In the genomic region with DNA sequence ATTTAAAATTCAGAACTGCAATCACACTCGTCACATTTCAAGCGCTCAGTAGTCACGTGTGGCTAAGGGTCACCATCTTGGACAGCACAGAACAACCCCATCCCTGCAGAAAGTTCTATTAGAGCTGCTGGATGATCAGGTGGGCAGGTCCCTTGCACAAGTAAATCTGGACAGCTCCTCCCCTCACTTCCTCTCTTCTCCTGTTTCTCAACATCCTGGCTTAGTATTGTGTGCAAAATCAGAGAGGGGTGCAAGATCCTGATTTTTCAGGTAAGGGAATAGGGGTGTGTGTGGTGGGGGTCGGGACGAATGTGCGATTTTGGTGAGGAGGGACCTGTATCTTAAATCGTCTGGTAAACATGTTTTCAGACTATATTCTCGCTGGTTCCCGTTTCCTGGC, we compare ENCODE assay signal across 9 cellular contexts. TPM values are rescaled to one million over a fixed set of nuclear protein-coding genes. Genes with fewer than 3 reads are reported as not detected.
DNase-seq lines count a peak whose midpoint lies in the region; ATAC-seq, FAIRE-seq and TF ChIP-seq lines count a peak whose summit lies in the region.
"Had no signal": no experiment of that assay in that cellular context is flagged by ENCODE, and none has a peak within 500 bp of the region (broad histone marks: within the 10 kb centered on the region; RNA-seq: fewer than 3 reads in every experiment).

A gene (plus strand): TSS at position 223 of the 400 bp plus-strand sequence. CDS start 2,512 bp downstream, outside the sequence.

- no peaks in the 10 kb centered on the region for H3K27me3 ChIP-seq in mononuclear cell (ENCODE audit: insufficient read depth, low read length)
- no peaks in the 10 kb centered on the region for H3K27me3 ChIP-seq in transverse colon
- no peaks in the 10 kb centered on the region for H3K27me3 ChIP-seq in trophoblast cell (ENCODE audit: insufficient read depth, low read length)

- H4K8ac ChIP-seq in trophoblast cell (ENCODE audit: low read depth, low read length), result no peak within 1 kb of the TSS

- no peak within 1 kb of the TSS for H3K4ac ChIP-seq in trophoblast cell (ENCODE audit: low read depth, low read length)

- H3K27ac ChIP-seq in transverse colon (peak within 1 kb of the TSS; percentile 57 to 74 (median 66)), trophoblast cell (ENCODE audit: low read depth, low read length) (no peak within 1 kb of the TSS)

- DNase-seq in activated T-cell treated with anti-CD3 and anti-CD28 coated beads, Interleukin-2, amount 50 U/mL, for 1 hour, result peak; percentile 24
- no peak for DNase-seq in activated T-cell treated with anti-CD3 and anti-CD28 coated beads, Interleukin-2, amount 50 U/mL, for 48 hours
- DNase-seq in dermis blood vessel endothelial cell, result peak; percentile 71
- no peak for DNase-seq in transverse colon
- DNase-seq in D721Med (ENCODE audit: insufficient read length, low spot score), result no peak
- DNase-seq in trophoblast cell, result no peak

- no peak within 1 kb of the TSS for H3K23ac ChIP-seq in trophoblast cell (ENCODE audit: low read length)

- no peak within 1 kb of the TSS for H2AK5ac ChIP-seq in trophoblast cell (ENCODE audit: low read length)

- H3K79me2 ChIP-seq in trophoblast cell (ENCODE audit: control insufficient read depth, insufficient read depth, low read length, poor library complexity), result no peaks in the 10 kb centered on the region

- no peak for ATAC-seq in HG03095 (IDR thresholded peaks at IDR 0.05; ENCODE audit: unreplicated experiment)
- ATAC-seq: Panc1 had no signal

- H2AFZ ChIP-seq in trophoblast cell (ENCODE audit: insufficient read depth, low read length, poor library complexity), result no peak within 1 kb of the TSS

- no peak for TF ChIP-seq CTCF in transverse colon (IDR thresholded peaks at IDR 0.05)
- no peak for TF ChIP-seq CTCF in D721Med (IDR thresholded peaks at IDR 0.05; ENCODE audit: insufficient read depth, missing control alignments)

- intact Hi-C loops in transverse colon (cut with DNase I; ENCODE audit: low total_unique reads), result no loop called here

- H4K91ac ChIP-seq in trophoblast cell (ENCODE audit: low read depth, low read length), result no peak within 1 kb of the TSS

- no peak within 1 kb of the TSS for H2BK12ac ChIP-seq in trophoblast cell (ENCODE audit: low read length)

- in situ Hi-C loops in transverse colon (cut with MboI; ENCODE audit: low pct_ligation_motif_present in 1 of 4, low pct_unique_long_range_greater_than_20kb in 1 of 4, low sequenced_read_pairs in 3 of 4), result no loop called here

- no peak within 1 kb of the TSS for H3K18ac ChIP-seq in trophoblast cell (ENCODE audit: low read length)

- no peak for FAIRE-seq in D721Med (lab: Jason Lieb, UNC)

- H3K4me3 ChIP-seq in mononuclear cell (ENCODE audit: low read length) (peak within 1 kb of the TSS; percentile 94), transverse colon (peak within 1 kb of the TSS; percentile 8 to 45 (median 24)), trophoblast cell (ENCODE audit: low read depth, low read length) (no peak within 1 kb of the TSS)

- H2BK5ac ChIP-seq in trophoblast cell (ENCODE audit: low read depth, low read length, poor library complexity), result no peak within 1 kb of the TSS

- H3K9ac ChIP-seq in trophoblast cell (ENCODE audit: low read length), result no peak within 1 kb of the TSS

- TF ChIP-seq POLR2A in transverse colon (IDR thresholded peaks at IDR 0.05), result no peak

- no peak within 1 kb of the TSS for H3K14ac ChIP-seq in trophoblast cell (ENCODE audit: low read length)

- H3K36me3 ChIP-seq in transverse colon (no peaks in the 10 kb centered on the region), trophoblast cell (ENCODE audit: control insufficient read depth in 1 of 2, insufficient read depth in 2 of 2, low read length in 2 of 2) (no peaks in the 10 kb centered on the region)

- H3K4me1 ChIP-seq in mononuclear cell (ENCODE audit: insufficient read depth, low read length), result peaks cover 48% of the 10 kb centered on the region
- peaks cover 0 to 5% (median 0%) of the 10 kb centered on the region in 4 donors for H3K4me1 ChIP-seq in transverse colon
- H3K4me1 ChIP-seq in trophoblast cell (ENCODE audit: control insufficient read depth in 1 of 2, insufficient read depth in 2 of 2, low read length in 2 of 2), result no peaks in the 10 kb centered on the region

- H3K9me3 ChIP-seq in mononuclear cell (ENCODE audit: low read depth, low read length) (peaks cover 4% of the 10 kb centered on the region), transverse colon (no peaks in the 10 kb centered on the region), trophoblast cell (ENCODE audit: insufficient read depth, low read depth, low read length) (no peaks in the 10 kb centered on the region)

- no peaks in the 10 kb centered on the region for H3K79me1 ChIP-seq in trophoblast cell (ENCODE audit: low read length)

- no peak within 1 kb of the TSS for H3K4me2 ChIP-seq in trophoblast cell (ENCODE audit: low read length)

- no peak within 1 kb of the TSS for H2BK120ac ChIP-seq in trophoblast cell (ENCODE audit: insufficient read depth, low read length, poor library complexity)

- TF ChIP-seq EP300 in transverse colon (IDR thresholded peaks at IDR 0.05; ENCODE audit: low read depth), result no peak

- H4K12ac ChIP-seq in trophoblast cell (ENCODE audit: low read depth, low read length), result no peak within 1 kb of the TSS

- WGBS in transverse colon (ENCODE audit: low coverage in 1 of 2), 2 donors, result 57 to 63% methylated on average over 7 to 9 of the region's 9 CpGs
- WGBS in trophoblast cell (ENCODE audit: extremely low coverage, insufficient coverage, insufficient read length), result 100% methylated on average over 4 of the region's 9 CpGs

RNA-seq across cellular contexts. Expression of the gene that starts here (rescaled TPM):
- 388 and 408 TPM in 2 replicates for total RNA-seq in dermis blood vessel endothelial cell
- total RNA-seq in mononuclear cell, result 47.9 TPM
- total RNA-seq in transverse colon, result 10 to 100 TPM in 3 of 4 donors, 1 to 10 TPM in 1; 7.1 to 37.6 (median 15.7) TPM
- polyA plus RNA-seq in trophoblast cell (2013), result 0.03 TPM in 1 of 2 replicates, not detected in the other

Comparison
In these comparisons a context has a peak if more than half of its experiments do, and no peak if none do; other contexts are left out.
1. DNase-seq: peak in activated T-cell treated with anti-CD3 and anti-CD28 coated beads, Interleukin-2, amount 50 U/mL, for 1 hour (single experiment) and dermis blood vessel endothelial cell (single experiment); none in activated T-cell treated with anti-CD3 and anti-CD28 coated beads, Interleukin-2, amount 50 U/mL, for 48 hours (0 of 2), transverse colon (single experiment), D721Med (single experiment) and trophoblast cell (0 of 2).